8 cellular contexts compared by ENCODE assay signal in the genomic region with DNA sequence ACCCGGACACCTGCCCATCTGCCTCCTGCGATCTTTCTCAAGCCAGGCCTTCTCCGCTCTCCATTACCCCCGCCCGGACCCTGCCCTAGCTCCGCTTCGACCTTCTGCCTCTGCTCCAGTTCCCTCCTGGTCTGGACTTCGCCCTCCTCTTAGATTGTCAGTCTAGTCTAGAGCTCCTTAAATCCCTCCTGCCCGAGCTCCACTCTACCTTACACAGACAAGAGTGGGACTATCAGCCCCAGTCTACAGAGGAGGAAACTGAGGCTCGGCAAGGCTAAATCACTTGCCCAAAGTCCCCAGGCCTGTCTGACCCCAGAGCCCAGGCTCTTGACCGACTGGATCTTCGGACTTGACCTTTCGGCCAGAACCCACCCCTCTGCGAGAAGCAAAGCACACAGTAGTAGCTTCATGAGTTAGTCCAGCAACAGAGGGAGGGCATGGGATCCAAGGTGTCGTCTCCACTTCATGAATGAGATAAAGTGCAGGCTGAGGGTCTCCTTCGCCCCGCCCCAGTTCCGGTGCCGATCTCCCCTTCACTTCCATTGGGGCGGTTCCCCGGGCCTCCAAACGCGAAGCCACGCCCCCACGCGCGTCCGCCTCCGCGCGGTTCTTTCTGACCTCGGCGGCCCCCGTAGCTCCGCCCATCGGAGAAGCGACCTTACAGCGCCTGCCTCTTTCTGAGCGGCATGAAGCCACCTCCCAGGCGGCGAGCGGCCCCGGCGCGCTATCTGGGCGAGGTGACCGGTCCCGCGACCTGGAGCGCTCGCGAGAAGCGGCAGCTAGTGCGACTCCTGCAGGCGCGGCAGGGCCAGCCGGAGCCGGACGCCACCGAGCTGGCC. TPM values are rescaled to one million over a fixed set of nuclear protein-coding genes. Genes with fewer than 3 reads are reported as not detected.
DNase-seq lines count a peak whose midpoint lies in the region; ATAC-seq, FAIRE-seq and TF ChIP-seq lines count a peak whose summit lies in the region.

A gene with protein sequence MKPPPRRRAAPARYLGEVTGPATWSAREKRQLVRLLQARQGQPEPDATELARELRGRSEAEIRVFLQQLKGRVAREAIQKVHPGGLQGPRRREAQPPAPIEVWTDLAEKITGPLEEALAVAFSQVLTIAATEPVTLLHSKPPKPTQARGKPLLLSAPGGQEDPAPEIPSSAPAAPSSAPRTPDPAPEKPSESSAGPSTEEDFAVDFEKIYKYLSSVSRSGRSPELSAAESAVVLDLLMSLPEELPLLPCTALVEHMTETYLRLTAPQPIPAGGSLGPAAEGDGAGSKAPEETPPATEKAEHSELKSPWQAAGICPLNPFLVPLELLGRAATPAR (plus strand): TSS at position 658 of the 839 bp plus-strand sequence. CDS start 29 bp downstream, at position 687.

- dilution Hi-C loops in endothelial cell of umbilical vein (cut with MboI; ENCODE audit: extremely low pct_ligation_motif_present, low sequenced_read_pairs), result no loop called here

- POLR2A ChIA-PET in Caco-2 (lab: Charles Lee), result interaction anchor here (0.6 to 2.3 kb wide), 9 partner anchors 9 to 398 kb away, joined by 3 to 69 read pairs (median 8); a partner anchor contains a TSS
- POLR2A ChIA-PET in endothelial cell of umbilical vein (lab: Charles Lee), result interaction anchor here (0.5 to 2.1 kb wide), 8 partner anchors 8 to 317 kb away, joined by 3 to 13 read pairs (median 4); a partner anchor contains a TSS

- H3K27ac ChIP-seq in OCI-LY1 (ENCODE audit: low read depth, low read length, poor library complexity, severe bottlenecking), result no peak within 1 kb of the TSS
- peak within 1 kb of the TSS; percentile 13 for H3K27ac ChIP-seq in endothelial cell of umbilical vein (ENCODE audit: insufficient read depth, low read depth, low read length)

- no peaks in the 10 kb centered on the region for H3K9me1 ChIP-seq in endothelial cell of umbilical vein (replicated peaks; ENCODE audit: control insufficient read depth, extremely low read depth, insufficient read depth, low read length)

- peak within 1 kb of the TSS; percentile 83 for H3K27ac Mint-ChIP-seq in Caco-2 (ENCODE audit: unreplicated experiment)

- no peak for FAIRE-seq in endothelial cell of umbilical vein (lab: Jason Lieb, UNC)

- H3K4me2 ChIP-seq in OCI-LY1 (ENCODE audit: low read length) (peak within 1 kb of the TSS; percentile 96), endothelial cell of umbilical vein (ENCODE audit: insufficient read depth, low read length) (peak within 1 kb of the TSS; percentile 82)

- H3K9me3 Mint-ChIP-seq in Caco-2 (ENCODE audit: unreplicated experiment), result no peaks in the 10 kb centered on the region

- peak; percentile 96 for DNase-seq in Caco-2
- peak; percentile 75 for DNase-seq in HuH-7 (ENCODE audit: low spot score)
- DNase-seq in activated CD8-positive, alpha-beta memory T cell treated with anti-CD3 and anti-CD28 coated beads, Interleukin-2, amount 50 U/mL, for 48 hours, result peak; percentile 98
- peak; percentile 94 for DNase-seq in endothelial cell of umbilical vein (ENCODE audit: low read depth, low spot score)
- DNase-seq in stimulated activated CD8-positive, alpha-beta memory T cell treated with anti-CD3 and anti-CD28 coated beads, Interleukin-2, amount 100 ng/mL, for 48 hours (ENCODE audit: low read depth in 2 of 2), result peak; percentile 95 to 96

- H3K9me3 ChIP-seq in Caco-2 (no peaks in the 10 kb centered on the region), OCI-LY1 (ENCODE audit: low read length) (no peaks in the 10 kb centered on the region), endothelial cell of umbilical vein (replicated peaks; ENCODE audit: control insufficient read depth, insufficient read depth, low read length) (no peaks in the 10 kb centered on the region), mononuclear cell (ENCODE audit: low read depth, low read length) (no peaks in the 10 kb centered on the region)

- TF ChIP-seq CTCF in Caco-2 (IDR thresholded peaks at IDR 0.05; ENCODE audit: insufficient read depth in 1 of 2, low read depth in 1 of 2, low read length in 1 of 2, severe bottlenecking in 1 of 2, unreplicated experiment in 1 of 2) (no peak), OCI-LY1 (IDR thresholded peaks at IDR 0.05; ENCODE audit: low read length) (no peak), endothelial cell of umbilical vein (IDR thresholded peaks at IDR 0.05; ENCODE audit: extremely low read depth in 1 of 2, insufficient read depth in 1 of 2, low read depth in 1 of 2, low read length in 2 of 2) (no peak)

- no peaks in the 10 kb centered on the region for H3K27me3 Mint-ChIP-seq in Caco-2 (ENCODE audit: insufficient read depth, unreplicated experiment)

- peaks cover 16% of the 10 kb centered on the region for H3K4me1 ChIP-seq in Caco-2
- peaks cover 47% of the 10 kb centered on the region for H3K4me1 ChIP-seq in OCI-LY1 (ENCODE audit: insufficient read depth, low read length, severe bottlenecking)
- peaks cover 22% of the 10 kb centered on the region for H3K4me1 ChIP-seq in endothelial cell of umbilical vein (ENCODE audit: control insufficient read depth, extremely low read depth, insufficient read depth, low read length)
- peaks cover 58% of the 10 kb centered on the region for H3K4me1 ChIP-seq in mononuclear cell (ENCODE audit: insufficient read depth, low read length)

- no peaks in the 10 kb centered on the region for H3K9me2 ChIP-seq in OCI-LY1 (ENCODE audit: low read depth, low read length)

- H3K27me3 ChIP-seq in Caco-2 (replicated peaks; ENCODE audit: control insufficient read depth, insufficient read depth, low read length) (no peaks in the 10 kb centered on the region), OCI-LY1 (ENCODE audit: insufficient read depth, low read length) (peaks cover 4% of the 10 kb centered on the region; the same call in 1 of the 2 replicates), endothelial cell of umbilical vein (ENCODE audit: control insufficient read depth in 2 of 2, insufficient read depth in 2 of 2, low read length in 2 of 2) (peaks cover 18 to 31% of the 10 kb centered on the region in 2 experiments), mononuclear cell (ENCODE audit: insufficient read depth, low read length) (peaks cover 30% of the 10 kb centered on the region)

- TF ChIP-seq POLR2A in endothelial cell of umbilical vein (IDR thresholded peaks at IDR 0.05; ENCODE audit: low read depth, low read length), result peak; percentile 68

- ATAC-seq in GM21381 (IDR thresholded peaks at IDR 0.05; ENCODE audit: unreplicated experiment), result peak; percentile 58

- H3K9ac ChIP-seq in OCI-LY1 (ENCODE audit: low read length) (peak within 1 kb of the TSS; percentile 78), endothelial cell of umbilical vein (replicated peaks; ENCODE audit: extremely low read depth, insufficient read depth, low read length) (peak within 1 kb of the TSS; percentile 24)

- peak within 1 kb of the TSS; percentile 87 for H3K4me3 Mint-ChIP-seq in Caco-2 (ENCODE audit: unreplicated experiment)

- H4K20me1 ChIP-seq in OCI-LY1 (ENCODE audit: insufficient read depth, low read length) (no peaks in the 10 kb centered on the region), endothelial cell of umbilical vein (replicated peaks; ENCODE audit: control insufficient read depth, extremely low read depth, insufficient read depth, low read length) (no peaks in the 10 kb centered on the region)

- peak within 1 kb of the TSS; percentile 84; the same call in 1 of the 2 replicates for H2AFZ ChIP-seq in OCI-LY1 (ENCODE audit: low read length)
- peak within 1 kb of the TSS; percentile 84 for H2AFZ ChIP-seq in endothelial cell of umbilical vein (ENCODE audit: low read depth, low read length)

- H3K4me1 Mint-ChIP-seq in Caco-2 (ENCODE audit: low read depth, unreplicated experiment), result peaks cover 7% of the 10 kb centered on the region

- H3K36me3 ChIP-seq in Caco-2 (ENCODE audit: control insufficient read depth, insufficient read depth, low read length) (no peaks in the 10 kb centered on the region), OCI-LY1 (ENCODE audit: insufficient read depth, low read length) (peaks cover 12% of the 10 kb centered on the region; the same call in 1 of the 2 replicates), endothelial cell of umbilical vein (ENCODE audit: control insufficient read depth in 2 of 2, extremely low read depth in 1 of 2, insufficient read depth in 2 of 2, low read length in 2 of 2) (peaks cover 0 to 5% of the 10 kb centered on the region in 2 experiments)

- H3K4me3 ChIP-seq in Caco-2 (ENCODE audit: low read depth, low read length) (peak within 1 kb of the TSS; percentile 63), OCI-LY1 (ENCODE audit: low read depth, low read length, poor library complexity, severe bottlenecking) (peak within 1 kb of the TSS; percentile 75), endothelial cell of umbilical vein (replicated peaks in 1 of 3; ENCODE audit: insufficient read depth in 1 of 3, low read depth in 1 of 3, low read length in 3 of 3) (peak within 1 kb of the TSS; percentile 61 to 79 (median 63)), mononuclear cell (ENCODE audit: low read length) (peak within 1 kb of the TSS; percentile 63)

- peaks cover 31% of the 10 kb centered on the region for H3K36me3 Mint-ChIP-seq in Caco-2 (ENCODE audit: insufficient read depth, unreplicated experiment)

- intact Hi-C loops in Caco-2 (cut with micrococcal nuclease; ENCODE audit: unreplicated experiment) (loop anchor here (1.0 kb wide), 1 partner anchor 51 kb away; no protein-coding TSS in a partner anchor), endothelial cell of umbilical vein (cut with micrococcal nuclease) (loop anchor here (1.0 to 5.0 kb wide), 5 partner anchors 17 to 291 kb away; a partner anchor contains a TSS)

- CTCF ChIA-PET in Caco-2 (lab: Charles Lee) (interaction anchor here (0.6 to 3.6 kb wide), 16 partner anchors 8 to 266 kb away, joined by 3 to 50 read pairs (median 6); a partner anchor contains a TSS), endothelial cell of umbilical vein (lab: Charles Lee) (interaction anchor here (0.6 to 5.1 kb wide), 14 partner anchors 8 to 352 kb away, joined by 3 to 34 read pairs (median 7); a partner anchor contains a TSS)

- H3F3A ChIP-seq in OCI-LY1 (ENCODE audit: insufficient read depth, low read length), result no peaks in the 10 kb centered on the region

- H3K79me2 ChIP-seq in OCI-LY1 (ENCODE audit: insufficient read depth, low read length) (no peaks in the 10 kb centered on the region), endothelial cell of umbilical vein (ENCODE audit: control insufficient read depth, insufficient read depth, low read length) (no peaks in the 10 kb centered on the region)

- TSS peak; percentile 41 for BruUV-seq in Caco-2 (replicated peaks; lab: Mats Ljungman, UMichigan)
- BruUV-seq in endothelial cell of umbilical vein (replicated peaks; lab: Mats Ljungman, UMichigan), result no TSS peak

RNA-seq across cellular contexts. Expression of the gene that starts here (rescaled TPM):
- total RNA-seq in Caco-2 (2022), result 8.8 and 10.4 TPM in 2 replicates
- 23.7 and 29.2 TPM in 2 replicates for total RNA-seq in endothelial cell of umbilical vein
- polyA plus RNA-seq in endothelial cell of umbilical vein, result 25.8 and 33.0 TPM in 2 replicates
- 16.5 and 22.3 TPM in 2 replicates for polyA plus RNA-seq in endothelial cell of umbilical vein (2011; cell fraction: cytosol; rRNA removed)
- 9.7 and 11.4 TPM in 2 replicates for polyA plus RNA-seq in endothelial cell of umbilical vein (2011; cell fraction: nucleus; rRNA removed)
- polyA plus RNA-seq in endothelial cell of umbilical vein (2012), result 27.3 and 36.7 TPM in 2 replicates
- 7.7 and 7.8 TPM in 2 replicates for polyA minus RNA-seq in endothelial cell of umbilical vein
- 7.9 TPM for polyA minus RNA-seq in endothelial cell of umbilical vein (2011; cell fraction: cytosol; rRNA and poly(A)+ RNA removed)
- 2.5 and 5.2 TPM in 2 replicates for polyA minus RNA-seq in endothelial cell of umbilical vein (2011; cell fraction: nucleus; rRNA and poly(A)+ RNA removed)
- 8.6 TPM for total RNA-seq in mononuclear cell
